ENCODE assay signal across 40 cellular contexts in genomic region chr7:113867325-113867724, GRCh38. TPM values are rescaled to one million over a fixed set of nuclear protein-coding genes. Genes with fewer than 3 reads are reported as not detected.
"Had no signal": no experiment of that assay in that cellular context is flagged by ENCODE, and none has a peak within 500 bp of the region (broad histone marks: within the 10 kb centered on the region; RNA-seq: fewer than 3 reads in every experiment).

No MANE protein-coding gene starts in this region.

- H3K27me3 Mint-ChIP-seq: activated naive CD4-positive, alpha-beta T cell treated with anti-CD3 and anti-CD28 coated beads, Interleukin-2, amount 10 ng/mL, durations not matched to agents 7 days and 5 days; activated naive CD4-positive, alpha-beta T cell treated with anti-CD3 and anti-CD28 coated beads, Interleukin-2, amount 50 U/mL, for 24 hours; activated naive CD8-positive, alpha-beta T cell; activated naive CD8-positive, alpha-beta T cell treated with anti-CD3 and anti-CD28 coated beads for 36 hours; activated naive CD8-positive, alpha-beta T cell treated with anti-CD3 and anti-CD28 coated beads, Interleukin-2, amount 10 ng/mL, durations not matched to agents 7 days and 5 days; activated naive CD8-positive, alpha-beta T cell treated with anti-CD3 and anti-CD28 coated beads, Interleukin-2, amount 50 U/mL, for 24 hours; activated T-cell treated with anti-CD3 and anti-CD28 coated beads, Interleukin-2, amount 50 U/mL, for 24 hours; activated T-helper 17 cell treated with anti-CD3 and anti-CD28 coated beads, Interleukin-2, amount 50 U/mL, for 72 hours; brain; central memory CD8-positive, alpha-beta T cell had no signal

- H3K27ac Mint-ChIP-seq: activated naive CD4-positive, alpha-beta T cell treated with anti-CD3 and anti-CD28 coated beads for 36 hours; activated naive CD4-positive, alpha-beta T cell treated with anti-CD3 and anti-CD28 coated beads, Interleukin-2, amount 10 ng/mL, durations not matched to agents 7 days and 5 days; activated naive CD4-positive, alpha-beta T cell treated with anti-CD3 and anti-CD28 coated beads, Interleukin-2, amount 50 U/mL, for 24 hours; activated naive CD4-positive, alpha-beta T cell treated with anti-CD3 and anti-CD28 coated beads, Interleukin-2, amount 50 U/mL, for 72 hours; activated naive CD8-positive, alpha-beta T cell; activated naive CD8-positive, alpha-beta T cell treated with anti-CD3 and anti-CD28 coated beads for 36 hours; activated naive CD8-positive, alpha-beta T cell treated with anti-CD3 and anti-CD28 coated beads, Interleukin-2, amount 10 ng/mL, durations not matched to agents 7 days and 5 days; activated naive CD8-positive, alpha-beta T cell treated with anti-CD3 and anti-CD28 coated beads, Interleukin-2, amount 50 U/mL, for 24 hours; activated T-cell treated with anti-CD3 and anti-CD28 coated beads, Interleukin-2, amount 50 U/mL, for 24 hours; activated T-cell treated with anti-CD3 and anti-CD28 coated beads, Interleukin-2, amount 50 U/mL, for 72 hours; activated T-helper 17 cell treated with anti-CD3 and anti-CD28 coated beads, Interleukin-2, amount 50 U/mL, for 72 hours; activated T-helper 2 cell treated with anti-CD3 and anti-CD28 coated beads, Interferon-gamma antibody, Interleukin-2, Interleukin-4, amounts not matched to agents 10 μg/mL and 5 μg/mL and 100 μg/mL, durations not matched to agents 14 hours and 24 hours and 36 hours; brain had no signal

- H3K9me3 ChIP-seq: adrenal gland, ascending aorta, body of pancreas, breast epithelium had no signal

- H3K27me3 ChIP-seq: adrenal gland, ascending aorta, body of pancreas, brain microvascular endothelial cell, breast epithelium, cardiac muscle cell had no signal

- H3K36me3 ChIP-seq: adrenal gland, ascending aorta, brain microvascular endothelial cell, breast epithelium, cardiac muscle cell had no signal

- ATAC-seq: activated naive CD4-positive, alpha-beta T cell treated with anti-CD3 and anti-CD28 coated beads, Interleukin-2, amount 50 U/mL, for 72 hours; activated naive CD8-positive, alpha-beta T cell treated with anti-CD3 and anti-CD28 coated beads, Interleukin-2, amount 50 U/mL, for 24 hours; activated T-cell treated with anti-CD3 and anti-CD28 coated beads, Interleukin-2, amount 50 U/mL, for 4 hours; activated T-cell treated with anti-CD3 and anti-CD28 coated beads, Interleukin-2, amount 50 U/mL, for 72 hours; activated T-helper 17 cell treated with anti-CD3 and anti-CD28 coated beads, Interleukin-2, amount 50 U/mL, for 72 hours; body of pancreas had no signal

- H3K4me3 ChIP-seq: adrenal gland, ascending aorta, body of pancreas, breast epithelium, cardiac muscle cell had no signal

- H3K9me3 Mint-ChIP-seq: activated naive CD8-positive, alpha-beta T cell treated with anti-CD3 and anti-CD28 coated beads, Interleukin-2, amount 50 U/mL, for 24 hours; activated T-helper 17 cell treated with anti-CD3 and anti-CD28 coated beads, Interleukin-2, amount 50 U/mL, for 72 hours; activated T-helper 2 cell treated with anti-CD3 and anti-CD28 coated beads, Interferon-gamma antibody, Interleukin-2, Interleukin-4, amounts not matched to agents 10 μg/mL and 5 μg/mL and 100 μg/mL, durations not matched to agents 14 hours and 24 hours and 36 hours; central memory CD8-positive, alpha-beta T cell had no signal

- DNase-seq: activated effector memory CD4-positive, alpha-beta T cell treated with anti-CD3 and anti-CD28 coated beads, Interleukin-2, amount 50 U/mL, for 16 hours; activated effector memory CD4-positive, alpha-beta T cell treated with Interleukin-2 at 50 U/mL for 16 hours; activated gamma-delta T cell; activated gamma-delta T cell treated with Interleukin-2 at 50 U/mL for 16 hours; activated naive CD4-positive, alpha-beta T cell; activated naive CD4-positive, alpha-beta T cell treated with anti-CD3 and anti-CD28 coated beads for 36 hours; activated naive CD4-positive, alpha-beta T cell treated with anti-CD3 and anti-CD28 coated beads, Interleukin-2, amount 10 ng/mL, durations not matched to agents 7 days and 5 days; activated naive CD4-positive, alpha-beta T cell treated with anti-CD3 and anti-CD28 coated beads, Interleukin-2, amount 50 U/mL, for 16 hours; activated naive CD4-positive, alpha-beta T cell treated with Interleukin-2 at 50 U/mL for 16 hours; activated naive CD8-positive, alpha-beta T cell treated with anti-CD3 and anti-CD28 coated beads for 36 hours; activated naive CD8-positive, alpha-beta T cell treated with anti-CD3 and anti-CD28 coated beads, Interleukin-2, amount 10 ng/mL, durations not matched to agents 7 days and 5 days; activated naive CD8-positive, alpha-beta T cell treated with anti-CD3 and anti-CD28 coated beads, Interleukin-2, amount 50 U/mL, for 24 hours; activated T-cell treated with anti-CD3 and anti-CD28 coated beads, Interleukin-2, amount 50 U/mL, for 1 hour; activated T-cell treated with anti-CD3 and anti-CD28 coated beads, Interleukin-2, amount 50 U/mL, for 24 hours; activated T-cell treated with anti-CD3 and anti-CD28 coated beads, Interleukin-2, amount 50 U/mL, for 4 hours; activated T-cell treated with anti-CD3 and anti-CD28 coated beads, Interleukin-2, amount 50 U/mL, for 48 hours; activated T-cell treated with anti-CD3 and anti-CD28 coated beads, Interleukin-2, amount 50 U/mL, for 72 hours; adrenal gland; amniotic stem cell; amygdala; anterior cingulate cortex; aorta; body of pancreas; brain microvascular endothelial cell; caudate nucleus; central memory CD4-positive, alpha-beta T cell; cerebellar nuclear complex had no signal

- H3K4me1 ChIP-seq: adrenal gland, ascending aorta, body of pancreas, breast epithelium had no signal

- H3K36me3 Mint-ChIP-seq: activated naive CD4-positive, alpha-beta T cell treated with anti-CD3 and anti-CD28 coated beads, Interleukin-2, amount 10 ng/mL, durations not matched to agents 7 days and 5 days; activated naive CD4-positive, alpha-beta T cell treated with anti-CD3 and anti-CD28 coated beads, Interleukin-2, amount 50 U/mL, for 24 hours; activated naive CD4-positive, alpha-beta T cell treated with anti-CD3 and anti-CD28 coated beads, Interleukin-2, amount 50 U/mL, for 72 hours; activated naive CD8-positive, alpha-beta T cell; activated naive CD8-positive, alpha-beta T cell treated with anti-CD3 and anti-CD28 coated beads for 36 hours; activated naive CD8-positive, alpha-beta T cell treated with anti-CD3 and anti-CD28 coated beads, Interleukin-2, amount 10 ng/mL, durations not matched to agents 7 days and 5 days; brain had no signal

- H3K4me3 Mint-ChIP-seq: activated naive CD4-positive, alpha-beta T cell treated with anti-CD3 and anti-CD28 coated beads for 36 hours; activated naive CD4-positive, alpha-beta T cell treated with anti-CD3 and anti-CD28 coated beads, Interleukin-2, amount 10 ng/mL, durations not matched to agents 7 days and 5 days; activated naive CD4-positive, alpha-beta T cell treated with anti-CD3 and anti-CD28 coated beads, Interleukin-2, amount 50 U/mL, for 24 hours; activated naive CD8-positive, alpha-beta T cell; activated naive CD8-positive, alpha-beta T cell treated with anti-CD3 and anti-CD28 coated beads for 36 hours; activated naive CD8-positive, alpha-beta T cell treated with anti-CD3 and anti-CD28 coated beads, Interleukin-2, amount 10 ng/mL, durations not matched to agents 7 days and 5 days; activated naive CD8-positive, alpha-beta T cell treated with anti-CD3 and anti-CD28 coated beads, Interleukin-2, amount 50 U/mL, for 24 hours; activated T-cell treated with anti-CD3 and anti-CD28 coated beads, Interleukin-2, amount 50 U/mL, for 24 hours; activated T-cell treated with anti-CD3 and anti-CD28 coated beads, Interleukin-2, amount 50 U/mL, for 4 hours; activated T-cell treated with anti-CD3 and anti-CD28 coated beads, Interleukin-2, amount 50 U/mL, for 72 hours; activated T-helper 17 cell treated with anti-CD3 and anti-CD28 coated beads, Interleukin-2, amount 50 U/mL, for 72 hours; brain; central memory CD8-positive, alpha-beta T cell had no signal

- H3K27ac ChIP-seq: adrenal gland, ascending aorta, body of pancreas, brain microvascular endothelial cell, breast epithelium, cardiac muscle cell had no signal

- FAIRE-seq: astrocyte, bronchial epithelial cell had no signal

- H3K4me1 Mint-ChIP-seq: activated naive CD4-positive, alpha-beta T cell treated with anti-CD3 and anti-CD28 coated beads, Interleukin-2, amount 10 ng/mL, durations not matched to agents 7 days and 5 days; activated naive CD4-positive, alpha-beta T cell treated with anti-CD3 and anti-CD28 coated beads, Interleukin-2, amount 50 U/mL, for 24 hours; activated naive CD8-positive, alpha-beta T cell treated with anti-CD3 and anti-CD28 coated beads for 36 hours; activated naive CD8-positive, alpha-beta T cell treated with anti-CD3 and anti-CD28 coated beads, Interleukin-2, amount 10 ng/mL, durations not matched to agents 7 days and 5 days; activated naive CD8-positive, alpha-beta T cell treated with anti-CD3 and anti-CD28 coated beads, Interleukin-2, amount 50 U/mL, for 24 hours; activated T-helper 17 cell treated with anti-CD3 and anti-CD28 coated beads, Interleukin-2, amount 50 U/mL, for 72 hours; brain; central memory CD8-positive, alpha-beta T cell had no signal

RNA-seq across cellular contexts. Expression of gene PPP1R3A, which starts 51.5 kb away (rescaled TPM):
- total RNA-seq: activated naive CD4-positive, alpha-beta T cell treated with anti-CD3 and anti-CD28 coated beads for 36 hours; activated naive CD4-positive, alpha-beta T cell treated with anti-CD3 and anti-CD28 coated beads, Interleukin-2, amount 50 U/mL, for 72 hours; activated naive CD8-positive, alpha-beta T cell treated with anti-CD3 and anti-CD28 coated beads for 36 hours; activated naive CD8-positive, alpha-beta T cell treated with anti-CD3 and anti-CD28 coated beads, Interleukin-2, amount 10 ng/mL, durations not matched to agents 7 days and 5 days; activated T-cell treated with anti-CD3 and anti-CD28 coated beads, Interleukin-2, amount 50 U/mL, for 4 hours; activated T-cell treated with anti-CD3 and anti-CD28 coated beads, Interleukin-2, amount 50 U/mL, for 72 hours; activated T-helper 17 cell treated with anti-CD3 and anti-CD28 coated beads, Interleukin-2, amount 50 U/mL, for 72 hours; activated T-helper 2 cell treated with anti-CD3 and anti-CD28 coated beads, Interferon-gamma antibody, Interleukin-2, Interleukin-4, amounts not matched to agents 10 μg/mL and 5 μg/mL and 100 μg/mL, durations not matched to agents 14 hours and 24 hours and 36 hours; adrenal gland; ascending aorta; astrocyte; body of pancreas; breast epithelium; bronchial epithelial cell had no signal
- polyA plus RNA-seq: adipose tissue, adrenal gland, aorta had no signal
